Comparison of ENCODE assay signal across 8 cellular contexts in genomic region chr3:31980530-31981205, GRCh38. TPM values are rescaled to one million over a fixed set of nuclear protein-coding genes. Genes with fewer than 3 reads are reported as not detected.
A peak's percentile ranks its signal among the peaks of the same experiment; 100 is the strongest.
DNase-seq lines count a peak whose midpoint lies in the region; ATAC-seq and TF ChIP-seq lines count a peak whose summit lies in the region.

No MANE protein-coding gene starts in this region.

- DNase-seq in AG10803 (ENCODE audit: low read depth) (no peak), MG63 (peak; percentile 44), chondrocyte (ENCODE audit: low spot score) (no peak), left lung (peak; percentile 65 to 90)
- peak; percentile 58 for DNase-seq in stimulated activated CD4-positive, alpha-beta T cell treated with anti-CD3 and anti-CD28 coated beads, Interleukin-4, amount 100 ng/mL, for 1 hour

- no peaks in the 10 kb centered on the region for H3K27me3 Mint-ChIP-seq in chondrocyte (ENCODE audit: low read depth)

- H3K36me3 Mint-ChIP-seq in chondrocyte (ENCODE audit: low read depth) = peaks cover 4% of the 10 kb centered on the region

- H3K36me3 ChIP-seq in MG63 (no peaks in the 10 kb centered on the region), left lung (no peaks in the 10 kb centered on the region)

- no peaks in the 10 kb centered on the region for H3K9me3 Mint-ChIP-seq in chondrocyte (ENCODE audit: low read depth)

- H3K27ac ChIP-seq in VCaP (peak overlapping the region; percentile 99), left lung (peak overlapping the region; percentile 83 to 89)

- H3K4me1 ChIP-seq in left lung = peaks cover 4 to 28% of the 10 kb centered on the region in 2 donors

- H3K4me3 Mint-ChIP-seq in chondrocyte (ENCODE audit: unreplicated experiment) = peak overlapping the region; percentile 84

- H3K4me3 ChIP-seq in AG10803 (ENCODE audit: low read length) (peak overlapping the region; percentile 64), MG63 (peak overlapping the region; percentile 60), left lung (peak overlapping the region; percentile 56 to 63)

- intact Hi-C loops in left lung (cut with DNase I) = no loop called here

- TF ChIP-seq CTCF in AG10803 (conservative IDR thresholded peaks at IDR 0.05; ENCODE audit: low read length) = no peak
- peak; percentile 32 for TF ChIP-seq CTCF in VCaP (conservative IDR thresholded peaks at IDR 0.05)
- TF ChIP-seq CTCF in chondrocyte (IDR thresholded peaks at IDR 0.05) = peak; percentile 40
- TF ChIP-seq CTCF in left lung (IDR thresholded peaks at IDR 0.05) = no peak

- H3K9me3 ChIP-seq in MG63 (no peaks in the 10 kb centered on the region), left lung (no peaks in the 10 kb centered on the region)

- ATAC-seq in GM19463 (IDR thresholded peaks at IDR 0.05; ENCODE audit: unreplicated experiment) = peak; percentile 43
- ATAC-seq in left lung = peak; percentile 78
- no peak for ATAC-seq in GM18519 (IDR thresholded peaks at IDR 0.05; ENCODE audit: low FRiP score, unreplicated experiment)

- H3K4me1 Mint-ChIP-seq in chondrocyte (ENCODE audit: low read depth) = peaks cover 57% of the 10 kb centered on the region

- H3K27me3 ChIP-seq in MG63 = no peaks in the 10 kb centered on the region; the same call in 1 of the 2 replicates
- peaks cover 0 to 48% of the 10 kb centered on the region in 2 donors for H3K27me3 ChIP-seq in left lung

- H3K27ac Mint-ChIP-seq in chondrocyte (ENCODE audit: unreplicated experiment) = peak overlapping the region; percentile 83

RNA-seq across cellular contexts. Expression of gene OSBPL10, which starts 0.4 kb away (rescaled TPM):
- 2.5 and 3.7 TPM in 2 replicates for total RNA-seq in MG63 (2014; rRNA removed; shearing (Covaris generic); ENCODE audit: low replicate concordance)
- 44.1 to 56.6 TPM (median 45.4 TPM) in 3 replicates for total RNA-seq in chondrocyte
- total RNA-seq in left lung = 10 to 100 TPM; 26.6 to 27.2 TPM

RNA-seq across cellular contexts. Expression of gene ZNF860, which starts 0.9 kb away (rescaled TPM):
- not detected in 2 replicates for total RNA-seq in MG63 (2014; rRNA removed; shearing (Covaris generic); ENCODE audit: low replicate concordance)
- 1.5 to 2.4 TPM (median 2.0 TPM) in 3 replicates for total RNA-seq in chondrocyte
- total RNA-seq in left lung = 1 to 10 TPM; 1.9 to 2.3 TPM

Comparison
In these comparisons a context has a peak if more than half of its experiments do, and no peak if none do; other contexts are left out.
1. DNase-seq: peak in MG63 (single experiment), left lung (2 of 2) and stimulated activated CD4-positive, alpha-beta T cell treated with anti-CD3 and anti-CD28 coated beads, Interleukin-4, amount 100 ng/mL, for 1 hour (single experiment); none in AG10803 (single experiment) and chondrocyte (single experiment).
2. CTCF ChIP-seq: peak in VCaP (single experiment) and chondrocyte (single experiment); none in AG10803 (single experiment) and left lung (0 of 2).
3. Peak in every context shown above with its lines, with median percentiles within 50 percentile points of each other: H3K4me3 ChIP-seq.